Comparison of ENCODE assay signal across 8 cellular contexts in genomic region chr11:34051349-34052035, GRCh38. TPM values are rescaled to one million over a fixed set of nuclear protein-coding genes. Genes with fewer than 3 reads are reported as not detected.
DNase-seq lines count a peak whose midpoint lies in the region; TF ChIP-seq lines count a peak whose summit lies in the region.

Gene CAPRIN1, plus strand, starts transcription at chr11:34051731. Its CDS starts 690 bp downstream, at chr11:34052421.

- no peaks in the 10 kb centered on the region for H3K27me3 Mint-ChIP-seq in nephron progenitor cell (ENCODE audit: low read depth, poor library complexity)
- H3K27me3 Mint-ChIP-seq in stimulated activated naive CD8-positive, alpha-beta T cell treated with anti-CD3 and anti-CD28 coated beads, Interleukin-15, Interleukin-2, amounts not matched to agents 100 ng/mL and 50 ng/mL, for 24 hours, result no peaks in the 10 kb centered on the region

- H3K36me3 Mint-ChIP-seq in nephron progenitor cell (ENCODE audit: low read depth), result peaks cover 32% of the 10 kb centered on the region
- peaks cover 31% of the 10 kb centered on the region for H3K36me3 Mint-ChIP-seq in stimulated activated naive CD8-positive, alpha-beta T cell treated with anti-CD3 and anti-CD28 coated beads, Interleukin-15, Interleukin-2, amounts not matched to agents 100 ng/mL and 50 ng/mL, for 24 hours (ENCODE audit: low read depth)

- TF ChIP-seq CTCF in nephron progenitor cell (IDR thresholded peaks at IDR 0.05), result no peak

- H3K36me3 ChIP-seq in H7 (replicated peaks; ENCODE audit: control insufficient read depth, insufficient read depth, low read length), result peaks cover 1% of the 10 kb centered on the region
- H3K36me3 ChIP-seq in MG63, result peaks cover 43% of the 10 kb centered on the region

- peaks cover 39% of the 10 kb centered on the region for H3K4me1 Mint-ChIP-seq in nephron progenitor cell
- peaks cover 35% of the 10 kb centered on the region for H3K4me1 Mint-ChIP-seq in stimulated activated naive CD8-positive, alpha-beta T cell treated with anti-CD3 and anti-CD28 coated beads, Interleukin-15, Interleukin-2, amounts not matched to agents 100 ng/mL and 50 ng/mL, for 24 hours (ENCODE audit: low read depth)

- H3K9me3 Mint-ChIP-seq in nephron progenitor cell, result no peaks in the 10 kb centered on the region
- no peaks in the 10 kb centered on the region for H3K9me3 Mint-ChIP-seq in stimulated activated naive CD8-positive, alpha-beta T cell treated with anti-CD3 and anti-CD28 coated beads, Interleukin-15, Interleukin-2, amounts not matched to agents 100 ng/mL and 50 ng/mL, for 24 hours

- DNase-seq in EH (ENCODE audit: low read depth) (peak; percentile 89), H7 (peak; percentile 94), MG63 (peak; percentile 90), SHP77 (lab: John Stamatoyannopoulos, UW) (peak; percentile 94 to 96), fibroblast of the conjunctiva (ENCODE audit: low read depth) (peak; percentile 77), nephron progenitor cell (peak; percentile 87)
- DNase-seq in activated effector memory CD4-positive, alpha-beta T cell treated with Interleukin-2 at 50 U/mL for 16 hours, result peak; percentile 77

- no peaks in the 10 kb centered on the region for H3K9me3 ChIP-seq in MG63

- H3K27me3 ChIP-seq in H7 (ENCODE audit: control insufficient read depth, insufficient read depth, low read length) (no peaks in the 10 kb centered on the region), MG63 (no peaks in the 10 kb centered on the region)

- H3K4me3 Mint-ChIP-seq in nephron progenitor cell, result peak within 1 kb of the TSS; percentile 98
- peak within 1 kb of the TSS; percentile 94 for H3K4me3 Mint-ChIP-seq in stimulated activated naive CD8-positive, alpha-beta T cell treated with anti-CD3 and anti-CD28 coated beads, Interleukin-15, Interleukin-2, amounts not matched to agents 100 ng/mL and 50 ng/mL, for 24 hours

- peak within 1 kb of the TSS; percentile 98 for H3K27ac Mint-ChIP-seq in nephron progenitor cell
- peak within 1 kb of the TSS; percentile 99 for H3K27ac Mint-ChIP-seq in stimulated activated naive CD8-positive, alpha-beta T cell treated with anti-CD3 and anti-CD28 coated beads, Interleukin-15, Interleukin-2, amounts not matched to agents 100 ng/mL and 50 ng/mL, for 24 hours

- H3K4me3 ChIP-seq in H7 (ENCODE audit: insufficient read depth, low read depth, low read length) (peak within 1 kb of the TSS; percentile 99), MG63 (peak within 1 kb of the TSS; percentile 91)

RNA-seq across cellular contexts. Expression of gene CAPRIN1, which starts in this region (rescaled TPM):
- 178 and 231 TPM in 2 replicates for total RNA-seq in H7 (2014; rRNA removed; shearing (Covaris generic))
- total RNA-seq in MG63 (2014; rRNA removed; shearing (Covaris generic); ENCODE audit: low replicate concordance), result 199 and 235 TPM in 2 replicates

Comparison
In these comparisons a context has a peak if more than half of its experiments do, and no peak if none do; other contexts are left out.
1. Peak in every context shown above with its lines: DNase-seq and H3K4me3 ChIP-seq.